1 cellular context compared by ENCODE assay signal in genomic region chr5:134845852-134846640, GRCh38.
TF ChIP-seq lines count a peak whose summit lies in the region.

TSS of gene C5orf24 (plus strand) at chr5:134845968. CDS start at chr5:134854901, 8,933 bp downstream.

TF ChIP-seq in HepG2, 621 proteins besides CTCF, POLR2A, EP300 and RAD21 (continued from another document and continues in another):
- TF ChIP-seq ZNF407 (CRISPR knock-in tag; IDR thresholded peaks at IDR 0.05; ENCODE audit: not compliant biosample characterization) (no peak), NONO (IDR thresholded peaks at IDR 0.05) (no peak), NONO (CRISPR knock-in tag; conservative IDR thresholded peaks at IDR 0.05) (peak; percentile 96), RBFOX2 (IDR thresholded peaks at IDR 0.05; ENCODE audit: low read depth, low read length) (peak; percentile 99), SATB2 (CRISPR knock-in tag; IDR thresholded peaks at IDR 0.05) (peak; percentile 60; the same call in 1 of the 2 replicates), YEATS4 (CRISPR knock-in tag; IDR thresholded peaks at IDR 0.05; ENCODE audit: borderline replicate concordance) (peak; percentile 96), TFAP4 (IDR thresholded peaks at IDR 0.05; ENCODE audit: borderline replicate concordance, low read depth) (peak; percentile 22; the same call in 1 of the 2 replicates), ZNF350 (CRISPR knock-in tag; IDR thresholded peaks at IDR 0.05; ENCODE audit: borderline replicate concordance, low read depth) (peak; percentile 54; the same call in 1 of the 2 replicates), HDAC1 (CRISPR knock-in tag; IDR thresholded peaks at IDR 0.05) (peak; percentile 86), MEIS2 (CRISPR knock-in tag; IDR thresholded peaks at IDR 0.05) (peak; percentile 65; the same call in 1 of the 2 replicates), FOSL1 (CRISPR knock-in tag; IDR thresholded peaks at IDR 0.05; ENCODE audit: borderline replicate concordance) (no peak), DBP (CRISPR knock-in tag; IDR thresholded peaks at IDR 0.05; ENCODE audit: not compliant biosample characterization) (peak; percentile 73), POGZ (CRISPR knock-in tag; IDR thresholded peaks at IDR 0.05) (peak; percentile 76), TAF1 (CRISPR knock-in tag; IDR thresholded peaks at IDR 0.05) (peak; percentile 93), ZNF354B (CRISPR knock-in tag; IDR thresholded peaks at IDR 0.05) (0 out of 2 replicates have a peak, but pooled peaks have one; percentile 55), TRIM24 (CRISPR knock-in tag; IDR thresholded peaks at IDR 0.05) (peak; percentile 22; the same call in 1 of the 2 replicates), GABPA (IDR thresholded peaks at IDR 0.05; ENCODE audit: low read depth, low read length) (no peak; the same call in 1 of the 2 replicates), GABPA (CRISPR knock-in tag; IDR thresholded peaks at IDR 0.05; ENCODE audit: low read depth) (peak; percentile 44; the same call in 1 of the 2 replicates), ZSCAN25 (CRISPR knock-in tag; IDR thresholded peaks at IDR 0.05) (peak; percentile 96), BRCA1 (CRISPR knock-in tag; IDR thresholded peaks at IDR 0.05) (peak; percentile 80; the same call in 1 of the 2 replicates), ZNF317 (CRISPR knock-in tag; IDR thresholded peaks at IDR 0.05) (no peak), ZFYVE20 (CRISPR knock-in tag; IDR thresholded peaks at IDR 0.05; ENCODE audit: borderline replicate concordance, low read depth) (peak; percentile 82; the same call in 1 of the 2 replicates), CREBL2 (CRISPR knock-in tag; IDR thresholded peaks at IDR 0.05; ENCODE audit: borderline replicate concordance) (0 out of 2 replicates have a peak, but pooled peaks have one; percentile 70), NBN (conservative IDR thresholded peaks at IDR 0.05) (no peak), AGO2 (optimal IDR thresholded peaks at IDR 0.05; ENCODE audit: low read depth, low read length) (peak; percentile 99), ZNF841 (CRISPR knock-in tag; IDR thresholded peaks at IDR 0.05; ENCODE audit: borderline replicate concordance) (0 out of 2 replicates have a peak, but pooled peaks have one; percentile 45), RBAK (CRISPR knock-in tag; IDR thresholded peaks at IDR 0.05) (no peak), ZNF574 (CRISPR knock-in tag; IDR thresholded peaks at IDR 0.05) (peak; percentile 92), ZFX (CRISPR knock-in tag; IDR thresholded peaks at IDR 0.05; ENCODE audit: low read depth) (peak; percentile 98), KDM3A (CRISPR knock-in tag; IDR thresholded peaks at IDR 0.05; ENCODE audit: low read depth) (no peak), NCOA2 (CRISPR knock-in tag; IDR thresholded peaks at IDR 0.05) (peak; percentile 20; the same call in 1 of the 2 replicates), ZNF782 (CRISPR knock-in tag; IDR thresholded peaks at IDR 0.05; ENCODE audit: borderline replicate concordance) (peak; percentile 39; the same call in 1 of the 2 replicates), ZNF12 (CRISPR knock-in tag; IDR thresholded peaks at IDR 0.05) (peak; percentile 46), ZNF878 (CRISPR knock-in tag; IDR thresholded peaks at IDR 0.05) (peak; percentile 92), AKAP8 (CRISPR knock-in tag; IDR thresholded peaks at IDR 0.05) (peak; percentile 92), CSRNP1 (CRISPR knock-in tag; IDR thresholded peaks at IDR 0.05) (peak; percentile 85), ZNF709 (CRISPR knock-in tag; IDR thresholded peaks at IDR 0.05) (peak; percentile 79)
- TF ChIP-seq, protein P1, sequence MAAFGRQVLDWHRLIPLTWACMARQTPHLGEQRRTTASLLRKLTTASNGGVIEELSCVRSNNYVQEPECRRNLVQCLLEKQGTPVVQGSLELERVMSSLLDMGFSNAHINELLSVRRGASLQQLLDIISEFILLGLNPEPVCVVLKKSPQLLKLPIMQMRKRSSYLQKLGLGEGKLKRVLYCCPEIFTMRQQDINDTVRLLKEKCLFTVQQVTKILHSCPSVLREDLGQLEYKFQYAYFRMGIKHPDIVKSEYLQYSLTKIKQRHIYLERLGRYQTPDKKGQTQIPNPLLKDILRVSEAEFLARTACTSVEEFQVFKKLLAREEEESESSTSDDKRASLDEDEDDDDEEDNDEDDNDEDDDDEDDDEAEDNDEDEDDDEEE (CRISPR knock-in tag; IDR thresholded peaks at IDR 0.05): peak; percentile 90; the same call in 1 of the 2 replicates
- TF ChIP-seq, protein P2, sequence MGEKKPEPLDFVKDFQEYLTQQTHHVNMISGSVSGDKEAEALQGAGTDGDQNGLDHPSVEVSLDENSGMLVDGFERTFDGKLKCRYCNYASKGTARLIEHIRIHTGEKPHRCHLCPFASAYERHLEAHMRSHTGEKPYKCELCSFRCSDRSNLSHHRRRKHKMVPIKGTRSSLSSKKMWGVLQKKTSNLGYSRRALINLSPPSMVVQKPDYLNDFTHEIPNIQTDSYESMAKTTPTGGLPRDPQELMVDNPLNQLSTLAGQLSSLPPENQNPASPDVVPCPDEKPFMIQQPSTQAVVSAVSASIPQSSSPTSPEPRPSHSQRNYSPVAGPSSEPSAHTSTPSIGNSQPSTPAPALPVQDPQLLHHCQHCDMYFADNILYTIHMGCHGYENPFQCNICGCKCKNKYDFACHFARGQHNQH (CRISPR knock-in tag; IDR thresholded peaks at IDR 0.05): peak; percentile 76; the same call in 1 of the 2 replicates
